ENCODE assay signal across 1 cellular context in the genomic region with DNA sequence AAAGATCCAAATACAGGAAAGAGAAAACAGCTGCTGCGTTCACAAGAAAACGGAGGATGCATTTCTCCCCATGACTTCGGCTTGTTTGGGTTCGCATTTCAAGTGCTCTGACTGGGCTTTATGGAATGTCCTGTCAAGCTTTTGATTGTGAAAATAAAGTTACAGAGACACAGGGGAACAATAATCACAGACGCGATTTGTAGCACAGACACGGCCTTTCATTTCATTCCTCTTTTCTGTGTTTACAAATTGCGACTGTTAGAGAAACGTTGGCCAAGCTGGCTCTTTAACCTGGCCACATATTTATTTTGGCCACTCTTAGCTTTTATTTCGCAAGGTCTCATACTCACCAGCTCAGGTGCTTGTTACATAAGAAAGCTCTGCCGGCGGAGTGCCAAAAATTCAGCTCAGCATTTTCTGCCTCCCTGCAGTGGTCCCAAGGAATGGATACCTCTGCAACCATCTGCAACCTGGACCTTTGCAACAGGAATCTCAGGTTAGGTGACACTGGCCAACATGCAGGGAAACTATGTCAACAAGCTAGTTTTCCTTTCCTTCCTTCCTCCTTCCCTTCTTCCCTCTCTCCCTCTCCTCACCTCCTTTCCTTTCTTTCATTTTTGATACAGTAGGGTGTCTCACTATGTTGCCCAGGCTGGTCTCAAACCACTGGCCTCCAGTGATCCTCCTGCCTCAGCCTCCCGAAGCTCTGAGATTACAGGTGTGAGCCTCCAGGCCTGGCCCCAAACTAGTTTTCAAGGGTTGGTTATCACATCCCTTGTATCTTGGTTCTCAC.
TF ChIP-seq lines count a peak whose summit lies in the region.

No MANE protein-coding gene starts in this region.

TF ChIP-seq in WTC11, 78 proteins besides CTCF, POLR2A, EP300 and RAD21 (continued from another document):
- TF ChIP-seq ZNF425 (CRISPR knock-in tag; conservative IDR thresholded peaks at IDR 0.05) (no peak), SMAD4 (CRISPR knock-in tag; IDR thresholded peaks at IDR 0.05) (no peak), NFATC4 (CRISPR knock-in tag; IDR thresholded peaks at IDR 0.05) (no peak)
- TF ChIP-seq, protein P1, sequence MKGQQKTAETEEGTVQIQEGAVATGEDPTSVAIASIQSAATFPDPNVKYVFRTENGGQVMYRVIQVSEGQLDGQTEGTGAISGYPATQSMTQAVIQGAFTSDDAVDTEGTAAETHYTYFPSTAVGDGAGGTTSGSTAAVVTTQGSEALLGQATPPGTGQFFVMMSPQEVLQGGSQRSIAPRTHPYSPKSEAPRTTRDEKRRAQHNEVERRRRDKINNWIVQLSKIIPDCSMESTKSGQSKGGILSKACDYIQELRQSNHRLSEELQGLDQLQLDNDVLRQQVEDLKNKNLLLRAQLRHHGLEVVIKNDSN (CRISPR knock-in tag; IDR thresholded peaks at IDR 0.05), result no peak
